In genomic region chr20:63438121-63438520, GRCh38 we compare ENCODE assay signal across 3 cellular contexts.
"Had no signal": no experiment of that assay in that cellular context is flagged by ENCODE, and none has a peak within 500 bp of the region (broad histone marks: within the 10 kb centered on the region; RNA-seq: fewer than 3 reads in every experiment).

No MANE protein-coding gene starts in this region.

- DNase-seq: GDM1, GF-D8 had no signal

- ATAC-seq: GM12878 had no signal

- H3K4me3 ChIP-seq: GM12878 had no signal
